14 cellular contexts compared by ENCODE assay signal in genomic region chr11:79762271-79762935, GRCh38.
DNase-seq lines count a peak whose midpoint lies in the region; ATAC-seq and TF ChIP-seq lines count a peak whose summit lies in the region.
"Had no signal": no experiment of that assay in that cellular context is flagged by ENCODE, and none has a peak within 500 bp of the region (broad histone marks: within the 10 kb centered on the region; RNA-seq: fewer than 3 reads in every experiment).

No MANE protein-coding gene starts in this region.

- ATAC-seq in GM19035 (IDR thresholded peaks at IDR 0.05; ENCODE audit: unreplicated experiment), result no peak
- ATAC-seq in HG03442 (IDR thresholded peaks at IDR 0.05; ENCODE audit: unreplicated experiment), result no peak
- ATAC-seq: activated T-cell treated with anti-CD3 and anti-CD28 coated beads, Interleukin-2, amount 50 U/mL, for 72 hours; K562 had no signal

- DNase-seq in NCI-H2107 treated with DMSO at 0.1 percent for 48 hours (lab: John Stamatoyannopoulos, UW; ENCODE audit: unreplicated experiment), result peak; percentile 2
- no peak for DNase-seq in NCI-H2107 (lab: John Stamatoyannopoulos, UW)
- peak; percentile 76 for DNase-seq in OCI-M1 (lab: John Stamatoyannopoulos, UW)
- DNase-seq in globus pallidus (ENCODE audit: low spot score), result peak; percentile 7
- DNase-seq in renal cortical epithelial cell (ENCODE audit: low read depth), result peak; percentile 51
- no peak for DNase-seq in GM13976 (ENCODE audit: low spot score)
- DNase-seq: activated T-cell treated with anti-CD3 and anti-CD28 coated beads, Interleukin-2, amount 50 U/mL, for 72 hours; DMS79 treated with DMSO at 0.1 percent for 48 hours; foreskin melanocyte; upper lobe of left lung; WERI-Rb-1 had no signal

- in situ Hi-C loops in GM13976 (cut with MboI; ENCODE audit: low sequenced_read_pairs, unreplicated experiment), result no loop called here

- no peak for TF ChIP-seq CTCF in GM13976 (IDR thresholded peaks at IDR 0.05; ENCODE audit: borderline replicate concordance, control extremely low read depth, extremely low read depth, insufficient read depth, missing control alignments)

Comparison
In these comparisons a context has a peak if more than half of its experiments do, and no peak if none do; other contexts are left out.
1. DNase-seq: peak in NCI-H2107 treated with DMSO at 0.1 percent for 48 hours (single experiment), OCI-M1 (single experiment), globus pallidus (single experiment) and renal cortical epithelial cell (single experiment); none in NCI-H2107 (single experiment) and GM13976 (single experiment).